Comparison of ENCODE assay signal across 8 cellular contexts in the genomic region with DNA sequence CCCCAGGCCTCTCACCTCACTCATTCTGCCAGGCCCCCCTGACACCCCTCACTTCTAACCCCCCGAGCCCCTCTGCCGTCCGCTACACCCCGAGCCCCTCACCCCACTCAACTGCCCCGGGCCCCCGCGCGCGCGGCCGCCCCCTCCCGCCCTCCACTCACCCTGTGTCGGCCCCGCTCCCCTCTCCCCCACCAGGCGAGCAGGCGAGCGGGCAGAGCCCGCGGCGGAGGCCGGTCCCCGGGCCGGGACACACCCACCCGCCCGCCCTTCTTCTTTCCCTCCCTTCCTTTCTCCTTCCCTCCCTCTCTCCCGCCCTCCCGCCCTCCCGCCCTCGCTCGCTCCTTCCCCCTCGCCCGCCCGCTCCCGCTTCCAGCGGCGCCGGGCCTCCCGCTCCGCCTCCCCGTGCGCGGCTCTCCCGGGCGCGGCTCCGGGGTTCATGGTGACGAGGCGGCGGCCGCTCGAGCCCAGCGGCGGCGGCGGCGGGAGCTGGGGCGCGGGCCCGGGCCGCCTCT. TPM values are rescaled to one million over a fixed set of nuclear protein-coding genes. Genes with fewer than 3 reads are reported as not detected.
DNase-seq lines count a peak whose midpoint lies in the region; ATAC-seq, FAIRE-seq and TF ChIP-seq lines count a peak whose summit lies in the region.

A gene with protein sequence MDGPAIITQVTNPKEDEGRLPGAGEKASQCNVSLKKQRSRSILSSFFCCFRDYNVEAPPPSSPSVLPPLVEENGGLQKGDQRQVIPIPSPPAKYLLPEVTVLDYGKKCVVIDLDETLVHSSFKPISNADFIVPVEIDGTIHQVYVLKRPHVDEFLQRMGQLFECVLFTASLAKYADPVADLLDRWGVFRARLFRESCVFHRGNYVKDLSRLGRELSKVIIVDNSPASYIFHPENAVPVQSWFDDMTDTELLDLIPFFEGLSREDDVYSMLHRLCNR (plus strand): TSS at position 341 of the 512 bp plus-strand sequence. CDS start 320 bp downstream, outside the sequence.

- no peaks in the 10 kb centered on the region for H3K27me3 ChIP-seq in CD4-positive, alpha-beta memory T cell (ENCODE audit: insufficient read depth, low read length)
- no peaks in the 10 kb centered on the region for H3K27me3 ChIP-seq in IMR-90 (ENCODE audit: control insufficient read depth, insufficient read depth, low read length)

- H3K9me3 ChIP-seq in CD4-positive, alpha-beta memory T cell (ENCODE audit: control insufficient read depth in 1 of 2, low read length in 2 of 2): no peaks in the 10 kb centered on the region
- H3K9me3 ChIP-seq in IMR-90 (ENCODE audit: control insufficient read depth, insufficient read depth, low read length): no peaks in the 10 kb centered on the region

- H2BK120ac ChIP-seq in IMR-90 (ENCODE audit: low read depth, low read length): peak within 1 kb of the TSS; percentile 67

- 0% methylated on average over 7 of the region's 60 CpGs; no CpG with 5 or more reads in 1 of the 2 experiments for WGBS in IMR-90 (ENCODE audit: extremely low coverage in 2 of 2, insufficient read length in 1 of 2), 2 experiments

- TF ChIP-seq CTCF in IMR-90 (conservative IDR thresholded peaks at IDR 0.05; ENCODE audit: low read depth, low read length): no peak

- H3K4me1 ChIP-seq in CD4-positive, alpha-beta memory T cell (ENCODE audit: insufficient read depth, low read length): peaks cover 13% of the 10 kb centered on the region
- peaks cover 17% of the 10 kb centered on the region for H3K4me1 ChIP-seq in IMR-90 (ENCODE audit: control insufficient read depth, insufficient read depth, low read length)

- H3K14ac ChIP-seq in IMR-90 (replicated peaks; ENCODE audit: low read depth, low read length): peak within 1 kb of the TSS; percentile 93

- H3K4me3 ChIP-seq in CD4-positive, alpha-beta memory T cell (ENCODE audit: low read length in 2 of 2): peak within 1 kb of the TSS; percentile 42 to 55
- peak within 1 kb of the TSS; percentile 78 for H3K4me3 ChIP-seq in IMR-90 (ENCODE audit: insufficient read depth, low read depth, low read length)

- peak within 1 kb of the TSS; percentile 88 for H3K4ac ChIP-seq in IMR-90 (ENCODE audit: low read depth, low read length)

- peak within 1 kb of the TSS; percentile 81 for H3K18ac ChIP-seq in IMR-90 (ENCODE audit: low read depth, low read length)

- intact Hi-C loops in CD4-positive, alpha-beta memory T cell (cut with micrococcal nuclease): no loop called here
- intact Hi-C loops in IMR-90 (cut with micrococcal nuclease): loop anchor here (2.0 kb wide), 1 partner anchor 17 kb away; no protein-coding TSS in a partner anchor

- H3K36me3 ChIP-seq in CD4-positive, alpha-beta memory T cell (ENCODE audit: insufficient read depth, low read length): no peaks in the 10 kb centered on the region
- no peaks in the 10 kb centered on the region for H3K36me3 ChIP-seq in IMR-90 (ENCODE audit: control insufficient read depth, insufficient read depth, low read length)

- H3K9me1 ChIP-seq in IMR-90 (ENCODE audit: insufficient read depth, low read length): peaks cover 19% of the 10 kb centered on the region

- H4K5ac ChIP-seq in IMR-90 (ENCODE audit: low read depth, low read length): peak within 1 kb of the TSS; percentile 34; the same call in 1 of the 2 replicates

- peak within 1 kb of the TSS; percentile 100 for H3K23ac ChIP-seq in IMR-90 (ENCODE audit: low read depth, low read length)

- peak within 1 kb of the TSS; percentile 85 to 90 (median 88) for H3K4me3 Mint-ChIP-seq in CD4-positive, alpha-beta memory T cell
- H3K4me3 Mint-ChIP-seq in activated T-helper 17 cell treated with anti-CD3 and anti-CD28 coated beads, Interleukin-2, amount 50 U/mL, for 72 hours: peak within 1 kb of the TSS; percentile 88
- H3K4me3 Mint-ChIP-seq in natural killer cell treated with Interleukin-12 subunit alpha and Interleukin-12 subunit beta and Interleukin-15 and Interleukin-18, amount 100 ng/mL, for 72 hours: peak within 1 kb of the TSS; percentile 83

- peak in 2 of 5 donors; percentile 9 to 14 for DNase-seq in CD4-positive, alpha-beta memory T cell
- DNase-seq in IMR-90 (peak; percentile 44), frontal cortex (ENCODE audit: low spot score in 2 of 2) (peak; percentile 58 to 76), NCI-H1092 (lab: John Stamatoyannopoulos, UW) (no peak), DMS153 (lab: John Stamatoyannopoulos, UW) (no peak)
- DNase-seq in natural killer cell treated with Interleukin-12 subunit alpha and Interleukin-12 subunit beta and Interleukin-15 and Interleukin-18, amount 100 ng/mL, for 72 hours (ENCODE audit: low spot score): no peak

- no peak within 1 kb of the TSS for H3K27ac ChIP-seq in CD4-positive, alpha-beta memory T cell (ENCODE audit: low read depth, low read length)
- H3K27ac ChIP-seq in IMR-90 (ENCODE audit: insufficient read depth, low read length): peak within 1 kb of the TSS; percentile 79

- peak within 1 kb of the TSS; percentile 77 for H2BK5ac ChIP-seq in IMR-90 (ENCODE audit: low read depth, low read length, poor library complexity, severe bottlenecking)

- dilution Hi-C loops in IMR-90 (cut with HindIII; ENCODE audit: low sequenced_read_pairs, unreplicated experiment): no loop called here

- H2AK5ac ChIP-seq in IMR-90 (ENCODE audit: low read depth, low read length): peak within 1 kb of the TSS; percentile 72

- H3K4me2 ChIP-seq in IMR-90 (ENCODE audit: low read depth, low read length): peak within 1 kb of the TSS; percentile 98

- H3K79me1 ChIP-seq in IMR-90 (ENCODE audit: low read depth in 1 of 2, low read length in 2 of 2): peaks cover 27 to 55% of the 10 kb centered on the region in 2 experiments

- H3K9ac ChIP-seq in IMR-90 (ENCODE audit: low read depth, low read length): peak within 1 kb of the TSS; percentile 88

- peaks cover 7 to 25% of the 10 kb centered on the region in 2 donors for H3K27me3 Mint-ChIP-seq in CD4-positive, alpha-beta memory T cell
- peaks cover 5% of the 10 kb centered on the region for H3K27me3 Mint-ChIP-seq in activated T-helper 17 cell treated with anti-CD3 and anti-CD28 coated beads, Interleukin-2, amount 50 U/mL, for 72 hours
- peaks cover 23 to 24% of the 10 kb centered on the region in 2 donors for H3K27me3 Mint-ChIP-seq in natural killer cell treated with Interleukin-12 subunit alpha and Interleukin-12 subunit beta and Interleukin-15 and Interleukin-18, amount 100 ng/mL, for 72 hours

- CTCF ChIA-PET in CD4-positive, alpha-beta memory T cell (lab: Charles Lee; ENCODE audit: partially characterized antibody): no interaction called here
- CTCF ChIA-PET in IMR-90 (lab: Yijun Ruan, JAX): no interaction called here

- no peak within 1 kb of the TSS; the same call in 2 of the 3 replicates for H2BK15ac ChIP-seq in IMR-90 (ENCODE audit: low read depth, low read length)

- no peak for FAIRE-seq in frontal cortex (lab: Jason Lieb, UNC)

- H2AFZ ChIP-seq in IMR-90 (replicated peaks; ENCODE audit: low read length, poor library complexity): peak within 1 kb of the TSS; percentile 92

- in situ Hi-C loops in IMR-90 (cut with MboI; ENCODE audit: low sequenced_read_pairs): no loop called here

- no peak for TF ChIP-seq POLR2A in IMR-90 (IDR thresholded peaks at IDR 0.05; ENCODE audit: low read depth, low read length)

- H2AK9ac ChIP-seq in IMR-90 (replicated peaks; ENCODE audit: low read depth, low read length, poor library complexity): peak within 1 kb of the TSS; percentile 94

- H3K36me3 Mint-ChIP-seq in CD4-positive, alpha-beta memory T cell: no peaks in the 10 kb centered on the region
- H3K36me3 Mint-ChIP-seq in activated T-helper 17 cell treated with anti-CD3 and anti-CD28 coated beads, Interleukin-2, amount 50 U/mL, for 72 hours (ENCODE audit: low read depth): no peaks in the 10 kb centered on the region
- H3K36me3 Mint-ChIP-seq in natural killer cell treated with Interleukin-12 subunit alpha and Interleukin-12 subunit beta and Interleukin-15 and Interleukin-18, amount 100 ng/mL, for 72 hours: no peaks in the 10 kb centered on the region

- TF ChIP-seq RAD21 in IMR-90 (IDR thresholded peaks at IDR 0.05; ENCODE audit: low read length): no peak

- H4K20me1 ChIP-seq in IMR-90 (ENCODE audit: insufficient read depth, low read length): peaks cover 33% of the 10 kb centered on the region

- ATAC-seq in IMR-90 (ENCODE audit: low read depth): peak; percentile 36
- ATAC-seq in activated T-helper 17 cell treated with anti-CD3 and anti-CD28 coated beads, Interleukin-2, amount 50 U/mL, for 72 hours (replicated peaks): no peak
- ATAC-seq in natural killer cell treated with Interleukin-12 subunit alpha and Interleukin-12 subunit beta and Interleukin-15 and Interleukin-18, amount 100 ng/mL, for 72 hours: no peak
- no peak for ATAC-seq in HG02678 (IDR thresholded peaks at IDR 0.05; ENCODE audit: unreplicated experiment)

- POLR2A ChIA-PET in CD4-positive, alpha-beta memory T cell (lab: Charles Lee; ENCODE audit: partially characterized antibody): no interaction called here
- POLR2A ChIA-PET in IMR-90 (lab: Charles Lee; ENCODE audit: unreplicated experiment): no interaction called here

- peak within 1 kb of the TSS in 6 of 7 donors; percentile 58 to 82 (median 75) for H3K27ac Mint-ChIP-seq in CD4-positive, alpha-beta memory T cell
- H3K27ac Mint-ChIP-seq in activated T-helper 17 cell treated with anti-CD3 and anti-CD28 coated beads, Interleukin-2, amount 50 U/mL, for 72 hours: no peak within 1 kb of the TSS
- H3K27ac Mint-ChIP-seq in natural killer cell treated with Interleukin-12 subunit alpha and Interleukin-12 subunit beta and Interleukin-15 and Interleukin-18, amount 100 ng/mL, for 72 hours: no peak within 1 kb of the TSS

- H4K8ac ChIP-seq in IMR-90 (ENCODE audit: low read depth in 2 of 2, low read length in 2 of 2): peak within 1 kb of the TSS; percentile 36 to 66; a peak in 3 of 4 replicates

- H2BK20ac ChIP-seq in IMR-90 (ENCODE audit: low read depth, low read length): peak within 1 kb of the TSS; percentile 72

- BruUV-seq in IMR-90 (replicated peaks; lab: Mats Ljungman, UMichigan): no TSS peak

- H3K4me1 Mint-ChIP-seq in CD4-positive, alpha-beta memory T cell: peaks cover 10 to 23% (median 16%) of the 10 kb centered on the region in 4 donors
- peaks cover 5% of the 10 kb centered on the region for H3K4me1 Mint-ChIP-seq in activated T-helper 17 cell treated with anti-CD3 and anti-CD28 coated beads, Interleukin-2, amount 50 U/mL, for 72 hours
- H3K4me1 Mint-ChIP-seq in natural killer cell treated with Interleukin-12 subunit alpha and Interleukin-12 subunit beta and Interleukin-15 and Interleukin-18, amount 100 ng/mL, for 72 hours (ENCODE audit: low read depth in 2 of 2): peaks cover 10 to 16% of the 10 kb centered on the region in 2 donors

- peak within 1 kb of the TSS; percentile 29 for H3K56ac ChIP-seq in IMR-90 (ENCODE audit: extremely low read depth, insufficient read depth, low read length)

- peak within 1 kb of the TSS; percentile 50 for H4K91ac ChIP-seq in IMR-90 (ENCODE audit: insufficient read depth, low read depth, low read length)

- H3K9me3 Mint-ChIP-seq in CD4-positive, alpha-beta memory T cell: no peaks in the 10 kb centered on the region
- no peaks in the 10 kb centered on the region for H3K9me3 Mint-ChIP-seq in activated T-helper 17 cell treated with anti-CD3 and anti-CD28 coated beads, Interleukin-2, amount 50 U/mL, for 72 hours
- no peaks in the 10 kb centered on the region for H3K9me3 Mint-ChIP-seq in natural killer cell treated with Interleukin-12 subunit alpha and Interleukin-12 subunit beta and Interleukin-15 and Interleukin-18, amount 100 ng/mL, for 72 hours

RNA-seq across cellular contexts. Expression of the gene that starts here (rescaled TPM):
- total RNA-seq in CD4-positive, alpha-beta memory T cell: under 1 TPM; 0.61 to 0.73 TPM
- under 1 TPM in 1 of 2 donors, not detected in 1; 0.08 TPM for polyA plus RNA-seq in CD4-positive, alpha-beta memory T cell
- total RNA-seq in IMR-90 (2012; rRNA removed) (29.0 and 33.3 TPM in 2 replicates), frontal cortex (15.5 TPM)
- 23.9 and 24.5 TPM in 2 replicates for polyA plus RNA-seq in IMR-90 (2012; rRNA removed)
- polyA plus RNA-seq in IMR-90 (2012; cell fraction: cytosol; rRNA removed): 16.1 and 16.4 TPM in 2 replicates
- polyA plus RNA-seq in IMR-90 (2012; cell fraction: nucleus; rRNA removed; ENCODE audit: low replicate concordance): 17.1 and 36.9 TPM in 2 replicates
- total RNA-seq in activated T-helper 17 cell treated with anti-CD3 and anti-CD28 coated beads, Interleukin-2, amount 50 U/mL, for 72 hours: 1 to 10 TPM; 1.5 to 2.3 TPM
- total RNA-seq in natural killer cell treated with Interleukin-12 subunit alpha and Interleukin-12 subunit beta and Interleukin-15 and Interleukin-18, amount 100 ng/mL, for 72 hours: 1 to 10 TPM in 1 of 2 donors, under 1 TPM in 1; 0.69 to 1.3 TPM

Comparison
In these comparisons a context has a peak if more than half of its experiments do, and no peak if none do; other contexts are left out.
1. RNA of the gene that starts here (polyA plus RNA-seq): 16.1 to 36.9 TPM in IMR-90; 0.08 TPM in CD4-positive, alpha-beta memory T cell; every median in the first group is over 10 times any median in the second.
2. DNase-seq: peak in IMR-90 (single experiment) and frontal cortex (2 of 2); none in natural killer cell treated with Interleukin-12 subunit alpha and Interleukin-12 subunit beta and Interleukin-15 and Interleukin-18, amount 100 ng/mL, for 72 hours (single experiment), NCI-H1092 (single experiment) and DMS153 (single experiment).
3. H3K27ac Mint-ChIP-seq: peak in CD4-positive, alpha-beta memory T cell (6 of 7); none in activated T-helper 17 cell treated with anti-CD3 and anti-CD28 coated beads, Interleukin-2, amount 50 U/mL, for 72 hours (single experiment) and natural killer cell treated with Interleukin-12 subunit alpha and Interleukin-12 subunit beta and Interleukin-15 and Interleukin-18, amount 100 ng/mL, for 72 hours (0 of 2).
4. Peak in every context shown above with its lines, with median percentiles within 50 percentile points of each other: H3K4me3 Mint-ChIP-seq.